8 cellular contexts compared by ENCODE assay signal in the genomic region with DNA sequence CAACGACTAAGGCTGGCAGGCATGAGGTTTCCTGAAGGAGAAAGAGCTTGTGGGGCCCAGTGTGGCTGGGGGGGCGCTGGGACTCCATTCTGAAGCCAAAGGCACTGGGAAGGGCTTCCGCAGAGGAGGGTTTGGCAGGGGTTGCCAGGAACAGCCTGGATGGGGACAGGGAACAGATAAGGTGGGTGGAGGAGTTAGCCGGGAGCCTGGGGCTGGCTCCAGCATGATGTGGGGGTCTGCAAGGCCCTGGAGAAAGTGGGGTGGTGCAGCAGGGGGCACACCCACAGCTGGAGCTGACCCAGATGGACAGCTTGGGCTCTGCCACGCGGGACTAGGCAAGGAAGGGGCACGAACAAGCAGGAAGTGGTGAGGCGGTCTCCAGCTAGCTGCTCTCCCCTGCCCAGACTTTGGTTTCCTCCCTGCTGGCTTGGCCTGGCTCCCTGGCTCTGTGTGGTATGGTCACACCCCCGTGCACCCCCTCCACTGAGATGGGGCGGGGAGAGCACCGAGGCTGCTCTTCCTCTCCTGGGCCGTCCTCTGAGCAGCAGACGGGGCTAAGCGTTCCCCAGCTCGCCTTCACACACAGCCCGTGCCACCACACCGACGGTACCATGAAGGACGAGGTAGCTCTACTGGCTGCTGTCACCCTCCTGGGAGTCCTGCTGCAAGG. TPM values are rescaled to one million over a fixed set of nuclear protein-coding genes. Genes with fewer than 3 reads are reported as not detected.
DNase-seq lines count a peak whose midpoint lies in the region; ATAC-seq, FAIRE-seq and TF ChIP-seq lines count a peak whose summit lies in the region.

Gene LTC4S (plus strand): TSS at position 517 of the 670 bp plus-strand sequence. CDS start 95 bp downstream, at position 612.

- H3K27me3 Mint-ChIP-seq in immature natural killer cell (ENCODE audit: low read depth in 3 of 3), result peaks cover 8 to 12% (median 11%) of the 10 kb centered on the region in 3 donors

- no peaks in the 10 kb centered on the region for H3K9me3 Mint-ChIP-seq in immature natural killer cell

- POLR2A ChIA-PET in K562 (lab: Yijun Ruan, JAX), result interaction anchor here (0.7 to 1.0 kb wide), 2 partner anchors 14 to 30 kb away, joined by 3 to 5 read pairs; no protein-coding TSS in a partner anchor

- no peaks in the 10 kb centered on the region for H3K27me3 ChIP-seq in Peyer's patch
- no peaks in the 10 kb centered on the region for H3K27me3 ChIP-seq in K562 (ENCODE audit: control insufficient read depth in 2 of 2, insufficient read depth in 2 of 2, low read length in 2 of 2)

- H3K79me2 ChIP-seq in K562 (ENCODE audit: control insufficient read depth, insufficient read depth, low read length), result no peaks in the 10 kb centered on the region

- peak within 1 kb of the TSS in 1 of 2 experiments; percentile 83; a peak in 2 of 4 replicates for H3K9ac ChIP-seq in K562 (ENCODE audit: insufficient read depth in 1 of 2, low read depth in 2 of 2, low read length in 2 of 2)

- H3K4me3 ChIP-seq in Peyer's patch (peak within 1 kb of the TSS in 2 of 4 donors; percentile 3 to 60), K562 (no peak within 1 kb of the TSS)

- WGBS in K562 (ENCODE audit: insufficient coverage, low coverage, missing lambda C conversion rate), result 62% methylated on average over 15 of the region's 19 CpGs

- peak within 1 kb of the TSS; percentile 56 to 73 (median 65) for H3K4me3 Mint-ChIP-seq in immature natural killer cell

- in situ Hi-C loops in K562 (cut with MboI), result no loop called here

- peak within 1 kb of the TSS in 3 of 4 donors; percentile 55 to 82 (median 61) for H3K27ac ChIP-seq in Peyer's patch
- H3K27ac ChIP-seq in K562 (ENCODE audit: extremely low read depth, low read depth, low read length), result no peak within 1 kb of the TSS

- TF ChIP-seq RAD21 in K562 (CRISPR knock-in tag; conservative IDR thresholded peaks at IDR 0.05 in 1 of 2, IDR thresholded peaks at IDR 0.05 in 1 of 2), result no peak

- no peak for ATAC-seq in GM18505 (IDR thresholded peaks at IDR 0.05; ENCODE audit: unreplicated experiment)
- ATAC-seq in K562, result peak; percentile 16; the same call in 2 of the 3 replicates
- no peak for ATAC-seq in HG02973 (IDR thresholded peaks at IDR 0.05; ENCODE audit: unreplicated experiment)

- no TSS peak for BruUV-seq in K562 (replicated peaks; lab: Mats Ljungman, UMichigan)

- FAIRE-seq in K562 (lab: Jason Lieb, UNC), result no peak

- H3K9me1 ChIP-seq in K562 (ENCODE audit: control insufficient read depth, insufficient read depth, low read length), result no peaks in the 10 kb centered on the region

- H3K36me3 ChIP-seq in Peyer's patch (peaks cover 0 to 16% (median 0%) of the 10 kb centered on the region in 3 donors), K562 (ENCODE audit: control insufficient read depth, insufficient read depth, low read length) (peaks cover 20% of the 10 kb centered on the region; the same call in 1 of the 3 replicates)

- H3K36me3 Mint-ChIP-seq in immature natural killer cell, result peaks cover 3 to 4% (median 4%) of the 10 kb centered on the region in 3 donors

- H3K27ac Mint-ChIP-seq in immature natural killer cell, result peak within 1 kb of the TSS; percentile 62 to 84 (median 74)

- CTCF ChIA-PET in K562 (lab: Yijun Ruan, JAX; ENCODE audit: low intra/inter-chr PET ratio), result no interaction called here

- peak; percentile 14 for TF ChIP-seq POLR2A in GM18505 (IDR thresholded peaks at IDR 0.05; ENCODE audit: borderline replicate concordance, extremely low read depth, insufficient read depth, insufficient read length)
- TF ChIP-seq POLR2A in Peyer's patch (IDR thresholded peaks at IDR 0.05), result no peak
- no peak for TF ChIP-seq POLR2A in K562 (conservative IDR thresholded peaks at IDR 0.05)

- H3K9me3 ChIP-seq in Peyer's patch (no peaks in the 10 kb centered on the region), K562 (replicated peaks; ENCODE audit: control insufficient read depth, insufficient read depth, low read depth, low read length) (no peaks in the 10 kb centered on the region)

- no peak for TF ChIP-seq EP300 in K562 (IDR thresholded peaks at IDR 0.05; ENCODE audit: low read length)

- H4K20me1 ChIP-seq in K562 (replicated peaks; ENCODE audit: control insufficient read depth, insufficient read depth, low read length), result no peaks in the 10 kb centered on the region

- TF ChIP-seq CTCF in Peyer's patch (IDR thresholded peaks at IDR 0.05) (no peak), K562 (IDR thresholded peaks at IDR 0.05 in 2 of 3, conservative IDR thresholded peaks at IDR 0.05 in 1 of 3; ENCODE audit: insufficient read depth in 2 of 3, low read depth in 1 of 3, low read length in 3 of 3) (no peak)

- H3K4me2 ChIP-seq in K562 (ENCODE audit: insufficient read depth, low read length), result no peak within 1 kb of the TSS

- H3K4me1 ChIP-seq in Peyer's patch, result peaks cover 0 to 38% (median 24%) of the 10 kb centered on the region in 4 donors
- peaks cover 0 to 43% of the 10 kb centered on the region in 2 experiments; a peak in 2 of 5 replicates for H3K4me1 ChIP-seq in K562 (replicated peaks in 1 of 2; ENCODE audit: control insufficient read depth in 2 of 2, insufficient read depth in 2 of 2, low read length in 2 of 2)

- no peak within 1 kb of the TSS for H2AFZ ChIP-seq in K562 (ENCODE audit: low read depth, low read length)

- H3K4me1 Mint-ChIP-seq in immature natural killer cell, result peaks cover 30 to 32% of the 10 kb centered on the region in 2 donors

- intact Hi-C loops in K562 (cut with micrococcal nuclease), result no loop called here

- DNase-seq in Peyer's patch (peak; percentile 57 to 86 (median 83)), K562 (ENCODE audit: extremely low read depth in 1 of 4, low spot score in 3 of 4) (no peak), immature natural killer cell (peak; percentile 72 to 76 (median 73)), NCI-H69 (lab: John Stamatoyannopoulos, UW) (no peak), DMS53 (lab: John Stamatoyannopoulos, UW) (no peak)
- DNase-seq in stimulated activated naive CD4-positive, alpha-beta T cell (lab: John Stamatoyannopoulos, UW), result peak in 4 of 6 experiments; percentile 18 to 44 (median 40)

TF ChIP-seq in K562, 482 proteins besides CTCF, POLR2A, EP300 and RAD21:
- TF ChIP-seq BCL6 (CRISPR knock-in tag; IDR thresholded peaks at IDR 0.05) (no peak), POLR2G (IDR thresholded peaks at IDR 0.05; ENCODE audit: low read depth, low read length) (0 out of 2 replicates have a peak, but pooled peaks have one; percentile 40), NFIX (CRISPR knock-in tag; IDR thresholded peaks at IDR 0.05; ENCODE audit: low read depth) (no peak), PRDM10 (IDR thresholded peaks at IDR 0.05; ENCODE audit: partially characterized antibody) (peak; percentile 18)

RNA-seq across cellular contexts. Expression of gene LTC4S, which starts in this region (rescaled TPM):
- total RNA-seq in Peyer's patch (10 to 100 TPM in 1 of 4 donors, 1 to 10 TPM in 2, not detected in 1; 1.9 to 12.4 (median 3.6) TPM), K562 (2014; rRNA removed) (0.77 TPM in 1 of 2 replicates, not detected in the other), K562 (2014; rRNA removed; fragmentation: Illumina TruSeq; extraction: Trizol) (not detected in 2 replicates), K562 (2015; rRNA removed; fragmentation: Illumina TruSeq; extraction: Trizol) (not detected in 2 replicates), K562 (2021) (0.51 and 0.75 TPM in 2 replicates)
- 0.90 TPM in 1 of 2 replicates, not detected in the other for total RNA-seq in K562 (2011; cell fraction: chromatin; rRNA removed; ENCODE audit: low replicate concordance)
- total RNA-seq in K562 (2011; cell fraction: nucleolus; rRNA removed), result 0.83 and 1.1 TPM in 2 replicates
- not detected in 2 replicates for total RNA-seq in K562 (2011; cell fraction: nucleoplasm; rRNA removed)
- polyA plus RNA-seq in K562 (2011; rRNA removed) (not detected in 2 replicates), K562 (2014; fragmentation: Illumina TruSeq; extraction: Trizol) (not detected in 2 replicates), K562 (2014; fragmentation: Nextera tagmentation; extraction: Ambion mirVana) (not detected), K562 (2014; rRNA removed) (0.17 TPM in 1 of 2 replicates, not detected in the other), immature natural killer cell (1 to 10 TPM; 2.3 to 5.8 (median 5.8) TPM)
- not detected in 2 replicates for polyA plus RNA-seq in K562 (2011; cell fraction: cytosol; rRNA removed)
- polyA plus RNA-seq in K562 (2011; cell fraction: nucleus; rRNA removed), result 0.65 and 0.75 TPM in 2 replicates
- polyA plus RNA-seq in K562 (2012), result 0.47 TPM in 1 of 2 replicates, not detected in the other
- not detected in 2 replicates for polyA minus RNA-seq in K562 (2011; rRNA and poly(A)+ RNA removed)
- polyA minus RNA-seq in K562 (2011; cell fraction: cytosol; rRNA and poly(A)+ RNA removed), result not detected in 2 replicates
- not detected in 2 replicates for polyA minus RNA-seq in K562 (2011; cell fraction: nucleus; rRNA and poly(A)+ RNA removed)

Comparison
In these comparisons a context has a peak if more than half of its experiments do, and no peak if none do; other contexts are left out.
1. DNase-seq: peak in Peyer's patch (3 of 3), immature natural killer cell (3 of 3) and stimulated activated naive CD4-positive, alpha-beta T cell (4 of 6); none in K562 (0 of 4), NCI-H69 (single experiment) and DMS53 (single experiment).